In genomic region chr12:3122841-3123678, GRCh38 we compare ENCODE assay signal across 8 cellular contexts. TPM values are rescaled to one million over a fixed set of nuclear protein-coding genes. Genes with fewer than 3 reads are reported as not detected.
DNase-seq lines count a peak whose midpoint lies in the region; ATAC-seq and TF ChIP-seq lines count a peak whose summit lies in the region.

No MANE protein-coding gene starts in this region.

- no peak for TF ChIP-seq CTCF in epithelial cell of esophagus (IDR thresholded peaks at IDR 0.05; ENCODE audit: insufficient read depth, low read depth, low read length, missing control alignments)

- 74 to 78% methylated on average over 13 of the region's 13 CpGs for WGBS in mesodermal cell (ENCODE audit: insufficient coverage in 2 of 2), 2 experiments

- in situ Hi-C loops in HAP-1 (cut with MboI; ENCODE audit: low sequenced_read_pairs) (no loop called here), KBM-7 (cut with MboI; ENCODE audit: low pct_unique_long_range_greater_than_20kb, low sequenced_read_pairs) (no loop called here)

- H3K9me3 ChIP-seq in mesodermal cell (ENCODE audit: control insufficient read depth, low read length) (no peaks in the 10 kb centered on the region), HAP-1 (no peaks in the 10 kb centered on the region)

- H3K27me3 ChIP-seq in HAP-1 (ENCODE audit: low read depth): no peaks in the 10 kb centered on the region

- peaks cover 5% of the 10 kb centered on the region for H3K36me3 ChIP-seq in mesodermal cell (ENCODE audit: control insufficient read depth, insufficient read depth, low read length)
- no peaks in the 10 kb centered on the region for H3K36me3 ChIP-seq in HAP-1 (replicated peaks)

- H3K27ac ChIP-seq in mesodermal cell (ENCODE audit: low read depth, low read length, severe bottlenecking): peak overlapping the region; percentile 50

- DNase-seq in AG20443 (ENCODE audit: low spot score) (peak; percentile 80), NCI-H69 (lab: John Stamatoyannopoulos, UW) (peak; percentile 95), epithelial cell of esophagus (ENCODE audit: low read depth) (peak; percentile 63), cerebellum (ENCODE audit: low spot score) (no peak), HAP-1 (ENCODE audit: low spot score in 2 of 2) (no peak), KBM-7 (no peak)

- no peak for ATAC-seq in HG02973 (IDR thresholded peaks at IDR 0.05; ENCODE audit: unreplicated experiment)

- no peaks in the 10 kb centered on the region for H3K4me1 ChIP-seq in mesodermal cell (ENCODE audit: control insufficient read depth, insufficient read depth, low read length, poor library complexity, severe bottlenecking)
- no peaks in the 10 kb centered on the region for H3K4me1 ChIP-seq in HAP-1

- H3K4me3 ChIP-seq in epithelial cell of esophagus (ENCODE audit: low read length) (no peak overlapping the region), mesodermal cell (ENCODE audit: extremely low read depth, insufficient read depth, low read length, poor library complexity, severe bottlenecking) (no peak overlapping the region), HAP-1 (no peak overlapping the region)

RNA-seq across cellular contexts. Expression of gene TSPAN9, which starts 45.9 kb away (rescaled TPM):
- 40.8 TPM for polyA plus RNA-seq in mesodermal cell (2013, experiment 1 of 2)
- polyA plus RNA-seq in mesodermal cell (2013, experiment 2 of 2): 33.7 TPM
- 70.4 TPM for total RNA-seq in cerebellum

Comparison
In these comparisons a context has a peak if more than half of its experiments do, and no peak if none do; other contexts are left out.
1. DNase-seq: peak in AG20443 (single experiment), NCI-H69 (single experiment) and epithelial cell of esophagus (single experiment); none in cerebellum (single experiment), HAP-1 (0 of 2) and KBM-7 (single experiment).